ENCODE assay signal across 17 cellular contexts in the genomic region with DNA sequence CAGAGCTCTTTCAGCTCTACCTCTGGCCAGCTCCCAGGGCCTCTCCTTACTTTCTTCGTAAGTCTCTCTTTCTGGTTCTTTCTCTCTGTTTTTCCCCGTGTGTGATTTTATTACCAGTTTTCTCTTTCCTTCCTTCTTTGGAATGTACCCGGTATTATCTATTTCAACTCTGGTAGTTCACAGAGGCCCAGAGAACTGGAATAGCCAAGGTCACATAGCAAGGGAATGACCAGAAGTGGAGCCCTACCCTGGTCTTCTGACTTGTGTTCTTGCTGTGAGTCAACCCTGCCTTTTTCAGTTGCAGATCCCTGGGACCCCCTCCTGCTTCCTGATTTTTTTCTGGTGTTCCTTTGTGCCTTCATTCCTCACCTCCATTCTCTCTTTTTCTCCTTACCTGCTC. TPM values are rescaled to one million over a fixed set of nuclear protein-coding genes. Genes with fewer than 3 reads are reported as not detected.
DNase-seq lines count a peak whose midpoint lies in the region; ATAC-seq and TF ChIP-seq lines count a peak whose summit lies in the region.
"Had no signal": no experiment of that assay in that cellular context is flagged by ENCODE, and none has a peak within 500 bp of the region (broad histone marks: within the 10 kb centered on the region; RNA-seq: fewer than 3 reads in every experiment).

No MANE protein-coding gene starts in this region.

- peaks cover 5% of the 10 kb centered on the region for H3K36me3 Mint-ChIP-seq in neural crest cell (ENCODE audit: low read depth)
- peaks cover 4% of the 10 kb centered on the region for H3K36me3 Mint-ChIP-seq in activated CD8-positive, alpha-beta memory T cell treated with anti-CD3 and anti-CD28 coated beads, Interleukin-2, amount 10 ng/mL, durations not matched to agents 7 days and 5 days

- no peak for ATAC-seq in activated CD8-positive, alpha-beta memory T cell treated with anti-CD3 and anti-CD28 coated beads, Interleukin-2, amount 10 ng/mL, durations not matched to agents 7 days and 5 days

- peak; percentile 2 for DNase-seq in GM20000 (ENCODE audit: low spot score)
- no peak for DNase-seq in NT2/D1 (ENCODE audit: low read depth, low spot score)
- no peak for DNase-seq in esophagus squamous epithelium (lab: John Stamatoyannopoulos, UW)
- DNase-seq in neural crest cell (ENCODE audit: low read depth, low spot score), result no peak
- DNase-seq in osteoblast (ENCODE audit: insufficient read length, low spot score, missing footprints), result no peak
- DNase-seq in glomerular visceral epithelial cell (ENCODE audit: extremely low spot score), result no peak
- DNase-seq in activated CD8-positive, alpha-beta memory T cell treated with anti-CD3 and anti-CD28 coated beads, Interleukin-2, amount 10 ng/mL, durations not matched to agents 7 days and 5 days, result no peak
- DNase-seq in NCI-H146 (lab: John Stamatoyannopoulos, UW), result no peak
- DNase-seq: activated gamma-delta T cell; BE2C; KBM-7; NCI-H1417; posterior cingulate gyrus; stimulated activated naive CD4-positive, alpha-beta T cell treated with Interleukin-2 at 50 U/mL for 16 hours had no signal

- peak overlapping the region; percentile 36 for H3K9ac ChIP-seq in NT2/D1 (ENCODE audit: insufficient read length, low read depth)

- WGBS in esophagus squamous epithelium, 2 donors, result 18 to 29% methylated on average over 3 of the region's 3 CpGs

- no peak for TF ChIP-seq CTCF in GM20000 (IDR thresholded peaks at IDR 0.05; ENCODE audit: extremely low read depth, missing control alignments)
- no peak for TF ChIP-seq CTCF in esophagus squamous epithelium (IDR thresholded peaks at IDR 0.05)
- no peak for TF ChIP-seq CTCF in neural crest cell (conservative IDR thresholded peaks at IDR 0.05)
- TF ChIP-seq CTCF in osteoblast (IDR thresholded peaks at IDR 0.05; ENCODE audit: extremely low read depth, low read depth, low read length), result no peak

- H3K4me3 Mint-ChIP-seq in neural crest cell, result peak overlapping the region; percentile 18
- H3K4me3 Mint-ChIP-seq in activated CD8-positive, alpha-beta memory T cell treated with anti-CD3 and anti-CD28 coated beads, Interleukin-2, amount 10 ng/mL, durations not matched to agents 7 days and 5 days, result no peak overlapping the region

- H3K9me3 Mint-ChIP-seq in neural crest cell, result no peaks in the 10 kb centered on the region
- H3K9me3 Mint-ChIP-seq in activated CD8-positive, alpha-beta memory T cell treated with anti-CD3 and anti-CD28 coated beads, Interleukin-2, amount 10 ng/mL, durations not matched to agents 7 days and 5 days (ENCODE audit: low read depth), result peaks cover 2% of the 10 kb centered on the region

- H3K27ac Mint-ChIP-seq in neural crest cell (ENCODE audit: unreplicated experiment), result no peak overlapping the region
- no peak overlapping the region for H3K27ac Mint-ChIP-seq in activated CD8-positive, alpha-beta memory T cell treated with anti-CD3 and anti-CD28 coated beads, Interleukin-2, amount 10 ng/mL, durations not matched to agents 7 days and 5 days

- H3K27ac ChIP-seq in esophagus squamous epithelium (peak overlapping the region; percentile 8 to 81 (median 74)), osteoblast (ENCODE audit: low read depth, low read length) (no peak overlapping the region)
- H3K27ac ChIP-seq: cardiac muscle cell had no signal

- H3K4me3 ChIP-seq in NT2/D1 (ENCODE audit: insufficient read length, low read depth) (peak overlapping the region; percentile 59), esophagus squamous epithelium (peak overlapping the region in 2 of 4 donors; percentile 66 to 68), osteoblast (ENCODE audit: insufficient read depth, low read length) (no peak overlapping the region)

- H3K27me3 ChIP-seq in NT2/D1 (ENCODE audit: insufficient read depth, insufficient read length) (peaks cover 24% of the 10 kb centered on the region), esophagus squamous epithelium (peaks cover 0 to 72% (median 5%) of the 10 kb centered on the region in 4 donors), osteoblast (ENCODE audit: insufficient read depth, low read length) (peaks cover 81% of the 10 kb centered on the region)

- TF ChIP-seq POLR2A in esophagus squamous epithelium (IDR thresholded peaks at IDR 0.05), result no peak

- H3K27me3 Mint-ChIP-seq in neural crest cell (ENCODE audit: low read depth), result peaks cover 93% of the 10 kb centered on the region
- peaks cover 84% of the 10 kb centered on the region for H3K27me3 Mint-ChIP-seq in activated CD8-positive, alpha-beta memory T cell treated with anti-CD3 and anti-CD28 coated beads, Interleukin-2, amount 10 ng/mL, durations not matched to agents 7 days and 5 days

- H4K20me1 ChIP-seq in osteoblast (ENCODE audit: insufficient read depth, low read length), result no peaks in the 10 kb centered on the region

- intact Hi-C loops in esophagus squamous epithelium (cut with DNase I), result no loop called here

- H3K79me2 ChIP-seq in osteoblast (ENCODE audit: insufficient read depth, low read length), result no peaks in the 10 kb centered on the region

- H3K36me3 ChIP-seq in NT2/D1 (ENCODE audit: insufficient read depth, insufficient read length, low read length) (no peaks in the 10 kb centered on the region), esophagus squamous epithelium (peaks cover 0 to 15% (median 0%) of the 10 kb centered on the region in 3 donors), osteoblast (ENCODE audit: insufficient read depth, low read length) (no peaks in the 10 kb centered on the region)
- H3K36me3 ChIP-seq: BE2C, cardiac muscle cell had no signal

- H3K4me1 Mint-ChIP-seq in neural crest cell, result peaks cover 8% of the 10 kb centered on the region
- peaks cover 39% of the 10 kb centered on the region for H3K4me1 Mint-ChIP-seq in activated CD8-positive, alpha-beta memory T cell treated with anti-CD3 and anti-CD28 coated beads, Interleukin-2, amount 10 ng/mL, durations not matched to agents 7 days and 5 days

- H3K4me1 ChIP-seq in NT2/D1 (ENCODE audit: insufficient read depth, insufficient read length), result peaks cover 11% of the 10 kb centered on the region
- H3K4me1 ChIP-seq in esophagus squamous epithelium, result peaks cover 14 to 48% (median 15%) of the 10 kb centered on the region in 3 donors
- H3K4me1 ChIP-seq in osteoblast (ENCODE audit: insufficient read depth, low read length), result no peaks in the 10 kb centered on the region
- H3K4me1 ChIP-seq: BE2C had no signal

- H2AFZ ChIP-seq in osteoblast (ENCODE audit: low read length), result no peak overlapping the region

- no peaks in the 10 kb centered on the region for H3K9me3 ChIP-seq in NT2/D1 (ENCODE audit: insufficient read depth, low read length)
- no peaks in the 10 kb centered on the region for H3K9me3 ChIP-seq in esophagus squamous epithelium
- H3K9me3 ChIP-seq in osteoblast (ENCODE audit: low read depth, low read length), result no peaks in the 10 kb centered on the region
- H3K9me3 ChIP-seq: BE2C had no signal

- CTCF ChIA-PET in activated CD8-positive, alpha-beta memory T cell treated with anti-CD3 and anti-CD28 coated beads, Interleukin-2, amount 10 ng/mL, durations not matched to agents 7 days and 5 days (lab: Charles Lee), result interaction anchor here (2.2 to 2.8 kb wide), 2 partner anchors 27 to 55 kb away, joined by 8 to 17 read pairs; no protein-coding TSS in a partner anchor

- no peak overlapping the region for H3K4me2 ChIP-seq in osteoblast (ENCODE audit: insufficient read depth, low read length)

RNA-seq across cellular contexts. Expression of a gene that starts 0.8 kb away (rescaled TPM):
- total RNA-seq in esophagus squamous epithelium, result 10 to 100 TPM in 1 of 4 donors, 1 to 10 TPM in 3; 3.1 to 11.4 (median 9.2) TPM
- not detected in 2 replicates for total RNA-seq in neural crest cell
- total RNA-seq in osteoblast, result not detected in 2 replicates
- total RNA-seq in activated CD8-positive, alpha-beta memory T cell treated with anti-CD3 and anti-CD28 coated beads, Interleukin-2, amount 10 ng/mL, durations not matched to agents 7 days and 5 days, result not detected
- total RNA-seq: activated CD8-positive, alpha-beta memory T cell treated with anti-CD3 and anti-CD28 coated beads for 36 hours; cardiac muscle cell; mesenteric fat pad had no signal

RNA-seq across cellular contexts. Expression of a gene that starts 9.3 kb away (rescaled TPM):
- total RNA-seq in esophagus squamous epithelium, result 10 to 100 TPM; 36.5 to 40.9 (median 37.3) TPM
- total RNA-seq in neural crest cell, result 35.6 and 38.1 TPM in 2 replicates
- total RNA-seq in osteoblast, result 35.1 TPM in 2 replicates
- 10 to 100 TPM; 49.5 to 50.4 TPM for total RNA-seq in activated CD8-positive, alpha-beta memory T cell treated with anti-CD3 and anti-CD28 coated beads, Interleukin-2, amount 10 ng/mL, durations not matched to agents 7 days and 5 days

RNA-seq across cellular contexts. Expression of a gene that starts 15.3 kb away (rescaled TPM):
- total RNA-seq in esophagus squamous epithelium (10 to 100 TPM; 13.2 to 35.8 (median 19.8) TPM), neural crest cell (43.3 and 43.8 TPM in 2 replicates), osteoblast (16.8 and 21.4 TPM in 2 replicates)
- 10 to 100 TPM; 49.6 to 53.8 TPM for total RNA-seq in activated CD8-positive, alpha-beta memory T cell treated with anti-CD3 and anti-CD28 coated beads, Interleukin-2, amount 10 ng/mL, durations not matched to agents 7 days and 5 days

RNA-seq across cellular contexts. Expression of a gene that starts 36.6 kb away (rescaled TPM):
- under 1 TPM in 1 of 4 donors, not detected in 3; 0.23 TPM for total RNA-seq in esophagus squamous epithelium
- not detected in 2 replicates for total RNA-seq in neural crest cell
- total RNA-seq in osteoblast, result not detected in 2 replicates
- total RNA-seq in activated CD8-positive, alpha-beta memory T cell treated with anti-CD3 and anti-CD28 coated beads, Interleukin-2, amount 10 ng/mL, durations not matched to agents 7 days and 5 days, result not detected
- total RNA-seq: activated CD8-positive, alpha-beta memory T cell treated with anti-CD3 and anti-CD28 coated beads for 36 hours; cardiac muscle cell; mesenteric fat pad had no signal

RNA-seq across cellular contexts. Expression of a gene that starts 59.6 kb away (rescaled TPM):
- total RNA-seq in esophagus squamous epithelium (not detected), neural crest cell (not detected in 2 replicates), osteoblast (not detected in 2 replicates)
- not detected for total RNA-seq in activated CD8-positive, alpha-beta memory T cell treated with anti-CD3 and anti-CD28 coated beads, Interleukin-2, amount 10 ng/mL, durations not matched to agents 7 days and 5 days
- total RNA-seq: activated CD8-positive, alpha-beta memory T cell treated with anti-CD3 and anti-CD28 coated beads for 36 hours; cardiac muscle cell; mesenteric fat pad had no signal
